ENCODE assay signal across 1 cellular context in the genomic region with DNA sequence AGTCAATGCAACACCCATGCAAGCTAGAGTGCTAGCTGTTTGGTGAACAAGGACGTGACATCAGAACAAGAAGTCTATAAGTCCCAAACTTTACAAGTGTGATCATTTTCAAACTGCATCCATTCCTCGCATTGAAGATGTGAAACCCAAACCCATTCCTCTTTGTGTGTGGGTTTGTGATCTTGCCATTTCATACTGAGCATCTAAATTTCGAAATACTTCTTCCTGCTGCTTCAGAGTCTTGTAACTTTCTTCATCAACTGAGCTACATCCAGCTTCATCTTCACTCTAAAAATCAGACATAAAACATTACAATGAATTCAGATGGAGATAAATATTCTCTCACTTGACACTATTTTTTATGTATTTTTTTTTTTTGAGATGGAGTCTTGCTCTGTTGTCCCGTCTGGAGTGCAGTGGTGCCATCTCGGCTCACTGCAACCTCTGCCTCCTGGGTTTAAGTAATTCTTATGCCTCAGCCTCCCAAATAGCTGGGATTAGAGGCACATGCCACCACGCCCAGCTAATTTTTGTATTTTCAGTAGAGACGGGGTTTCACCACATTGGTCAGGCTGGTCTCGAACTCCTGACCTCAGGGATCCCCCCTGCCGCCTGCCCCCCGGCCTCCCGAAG.
TF ChIP-seq lines count a peak whose summit lies in the region.

No MANE protein-coding gene starts in this region.

TF ChIP-seq in IMR-90, 13 proteins besides CTCF, POLR2A, EP300 and RAD21:
- TF ChIP-seq CEBPB (IDR thresholded peaks at IDR 0.05; ENCODE audit: low read depth, low read length), result peak; percentile 55
- no peak for TF ChIP-seq RFX5 (IDR thresholded peaks at IDR 0.05; ENCODE audit: low read depth, low read length)
